Comparison of ENCODE assay signal across 23 cellular contexts in the genomic region with DNA sequence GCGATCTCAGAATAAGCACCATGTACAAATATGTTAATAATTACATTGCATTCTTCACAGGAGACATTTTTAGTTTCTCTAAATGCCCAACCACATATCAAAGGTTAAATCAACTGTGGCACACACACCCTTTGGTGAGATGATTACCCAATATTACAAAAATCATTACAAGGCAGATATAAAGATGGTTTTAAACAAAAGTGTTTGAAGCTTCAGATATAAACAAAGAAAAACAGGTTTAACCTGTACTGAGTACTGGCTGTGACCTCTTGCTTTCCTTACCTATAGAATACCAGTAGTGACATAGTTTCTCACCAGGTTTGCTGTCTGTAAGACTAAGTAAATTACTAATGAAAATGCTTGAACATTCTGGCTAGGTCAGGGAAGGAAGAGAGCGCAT.
DNase-seq lines count a peak whose midpoint lies in the region; ATAC-seq and TF ChIP-seq lines count a peak whose summit lies in the region.
"Had no signal": no experiment of that assay in that cellular context is flagged by ENCODE, and none has a peak within 500 bp of the region (broad histone marks: within the 10 kb centered on the region; RNA-seq: fewer than 3 reads in every experiment).

No MANE protein-coding gene starts in this region.

- BruUV-seq in MCF 10A (replicated peaks; lab: Mats Ljungman, UMichigan): no TSS peak

- H3K27ac Mint-ChIP-seq in MCF 10A (ENCODE audit: low read depth, unreplicated experiment) (no peak overlapping the region), type B pancreatic cell (peak overlapping the region; percentile 85)
- H3K27ac Mint-ChIP-seq: activated CD8-positive, alpha-beta T cell treated with anti-CD3 and anti-CD28 coated beads, Interleukin-2, amount 10 ng/mL, durations not matched to agents 7 days and 5 days; activated naive CD8-positive, alpha-beta T cell treated with anti-CD3 and anti-CD28 coated beads, Interleukin-2, amount 50 U/mL, for 24 hours; nephron progenitor cell had no signal

- H3K4me3 Mint-ChIP-seq in MCF 10A (ENCODE audit: unreplicated experiment): no peak overlapping the region
- peak overlapping the region; percentile 45 for H3K4me3 Mint-ChIP-seq in type B pancreatic cell
- H3K4me3 Mint-ChIP-seq: activated CD8-positive, alpha-beta T cell treated with anti-CD3 and anti-CD28 coated beads, Interleukin-2, amount 10 ng/mL, durations not matched to agents 7 days and 5 days; activated naive CD8-positive, alpha-beta T cell treated with anti-CD3 and anti-CD28 coated beads, Interleukin-2, amount 50 U/mL, for 24 hours; nephron progenitor cell had no signal

- intact Hi-C loops in MCF 10A (cut with micrococcal nuclease): no loop called here

- H3K27me3 ChIP-seq in iPS-20b (ENCODE audit: insufficient read depth, low read length): no peaks in the 10 kb centered on the region
- H3K27me3 ChIP-seq: BE2C, heart left ventricle, testis had no signal

- CTCF ChIA-PET in MCF 10A (lab: Yijun Ruan, JAX): no interaction called here

- no peaks in the 10 kb centered on the region for H3K9me3 ChIP-seq in iPS-20b (ENCODE audit: insufficient read depth, low read depth, low read length)
- H3K9me3 ChIP-seq: BE2C, mucosa of descending colon, testis had no signal

- in situ Hi-C loops in T47D (cut with HindIII; ENCODE audit: low pct_unique_long_range_greater_than_20kb, low sequenced_read_pairs): no loop called here

- peaks cover 23% of the 10 kb centered on the region for H3K4me1 ChIP-seq in iPS-20b (ENCODE audit: insufficient read depth, low read length)
- H3K4me1 ChIP-seq: BE2C, testis had no signal

- H3K4me3 ChIP-seq in iPS-20b (ENCODE audit: low read length): no peak overlapping the region
- H3K4me3 ChIP-seq: heart left ventricle, mucosa of descending colon, testis had no signal

- POLR2A ChIA-PET in MCF 10A (lab: Yijun Ruan, JAX): interaction anchor here (0.7 to 1.3 kb wide), 3 partner anchors 9 to 127 kb away, joined by 3 to 5 read pairs (median 3); no protein-coding TSS in a partner anchor

- H3K9me3 Mint-ChIP-seq in MCF 10A (ENCODE audit: unreplicated experiment) (no peaks in the 10 kb centered on the region), type B pancreatic cell (peaks cover 13% of the 10 kb centered on the region)
- H3K9me3 Mint-ChIP-seq: activated naive CD8-positive, alpha-beta T cell treated with anti-CD3 and anti-CD28 coated beads, Interleukin-2, amount 50 U/mL, for 24 hours had no signal

- no peaks in the 10 kb centered on the region for H3K36me3 ChIP-seq in iPS-20b (ENCODE audit: insufficient read depth, low read depth, low read length)
- H3K36me3 ChIP-seq: BE2C, heart left ventricle had no signal

- H3K9ac ChIP-seq in iPS-20b (ENCODE audit: low read depth, low read length): peak overlapping the region; percentile 63; the same call in 1 of the 2 replicates
- H3K9ac ChIP-seq: KMS-11 had no signal

- ATAC-seq in GM18873 (IDR thresholded peaks at IDR 0.05; ENCODE audit: low FRiP score, unreplicated experiment) (no peak), HG02763 (IDR thresholded peaks at IDR 0.05; ENCODE audit: unreplicated experiment) (no peak)
- ATAC-seq: activated CD4-positive, CD25-positive, alpha-beta regulatory T cell treated with anti-CD3 and anti-CD28 coated beads, Interleukin-2, amount 50 U/mL, for 24 hours; activated CD8-positive, alpha-beta T cell treated with anti-CD3 and anti-CD28 coated beads, Interleukin-2, amount 10 ng/mL, durations not matched to agents 7 days and 5 days; activated naive CD8-positive, alpha-beta T cell treated with anti-CD3 and anti-CD28 coated beads, Interleukin-2, amount 50 U/mL, for 24 hours; heart left ventricle; left ventricle myocardium superior; mucosa of descending colon had no signal

- H3K36me3 Mint-ChIP-seq in MCF 10A (ENCODE audit: insufficient read depth, unreplicated experiment) (no peaks in the 10 kb centered on the region), type B pancreatic cell (no peaks in the 10 kb centered on the region)

- H3K27me3 Mint-ChIP-seq in MCF 10A (ENCODE audit: insufficient read depth, unreplicated experiment) (no peaks in the 10 kb centered on the region), type B pancreatic cell (no peaks in the 10 kb centered on the region)
- H3K27me3 Mint-ChIP-seq: activated naive CD8-positive, alpha-beta T cell treated with anti-CD3 and anti-CD28 coated beads, Interleukin-2, amount 50 U/mL, for 24 hours had no signal

- H3K27ac ChIP-seq in VCaP (peak overlapping the region; percentile 49), iPS-20b (ENCODE audit: low read length) (peak overlapping the region; percentile 48)
- H3K27ac ChIP-seq: heart left ventricle, KMS-11, testis had no signal

- DNase-seq in T47D (ENCODE audit: low read depth in 1 of 2, low spot score in 1 of 2) (peak; percentile 7 to 64), MCF 10A (ENCODE audit: unreplicated experiment) (no peak), type B pancreatic cell (ENCODE audit: extremely low spot score, unreplicated experiment) (no peak), NCI-H1436 (lab: John Stamatoyannopoulos, UW) (no peak)
- DNase-seq: activated CD8-positive, alpha-beta T cell treated with anti-CD3 and anti-CD28 coated beads, Interleukin-2, amount 10 ng/mL, durations not matched to agents 7 days and 5 days; activated gamma-delta T cell; activated naive CD8-positive, alpha-beta T cell treated with anti-CD3 and anti-CD28 coated beads, Interleukin-2, amount 50 U/mL, for 24 hours; BE2C; heart left ventricle; left ventricle myocardium superior; mucosa of descending colon; NCI-H187 treated with DMSO at 0.1 percent for 48 hours; NCI-H774; nephron progenitor cell; Right ventricle myocardium superior; SW 1271; testis had no signal

- H3K4me1 Mint-ChIP-seq in MCF 10A (ENCODE audit: insufficient read depth, unreplicated experiment) (no peaks in the 10 kb centered on the region), type B pancreatic cell (ENCODE audit: unreplicated experiment) (peaks cover 12% of the 10 kb centered on the region)
- H3K4me1 Mint-ChIP-seq: activated naive CD8-positive, alpha-beta T cell treated with anti-CD3 and anti-CD28 coated beads, Interleukin-2, amount 50 U/mL, for 24 hours had no signal

- no peak for TF ChIP-seq CTCF in MCF 10A (IDR thresholded peaks at IDR 0.05; ENCODE audit: unreplicated experiment)
- no peak for TF ChIP-seq CTCF in VCaP (conservative IDR thresholded peaks at IDR 0.05)
- no peak for TF ChIP-seq CTCF in type B pancreatic cell (conservative IDR thresholded peaks at IDR 0.05)

Comparison
In these comparisons a context has a peak if more than half of its experiments do, and no peak if none do; other contexts are left out.
1. DNase-seq: peak in T47D (2 of 2); none in MCF 10A (single experiment), type B pancreatic cell (single experiment) and NCI-H1436 (single experiment).